In the genomic region with DNA sequence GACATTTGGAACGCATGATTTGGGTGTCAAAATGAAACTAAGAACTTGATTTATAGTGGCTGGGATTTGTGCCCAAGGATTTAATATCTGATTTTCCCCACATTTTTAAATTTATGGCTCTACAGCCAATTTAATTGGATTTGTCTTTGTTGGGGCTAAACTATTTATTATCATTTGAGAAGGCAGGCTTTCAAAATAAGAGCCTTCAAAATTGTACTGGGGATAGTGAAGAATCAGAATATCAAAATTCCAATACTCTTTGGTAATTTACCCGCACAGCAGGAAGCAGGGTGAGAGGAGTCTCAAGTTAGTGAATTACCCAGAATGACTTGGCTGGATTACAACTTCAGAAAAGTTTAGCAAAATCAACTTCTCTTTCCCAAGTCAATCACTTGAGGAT, we compare ENCODE assay signal across 17 cellular contexts.
DNase-seq lines count a peak whose midpoint lies in the region; ATAC-seq and TF ChIP-seq lines count a peak whose summit lies in the region.
"Had no signal": no experiment of that assay in that cellular context is flagged by ENCODE, and none has a peak within 500 bp of the region (broad histone marks: within the 10 kb centered on the region; RNA-seq: fewer than 3 reads in every experiment).

No MANE protein-coding gene starts in this region.

- TF ChIP-seq CTCF in body of pancreas (IDR thresholded peaks at IDR 0.05) (no peak), PC-9 (conservative IDR thresholded peaks at IDR 0.05) (no peak)

- no peaks in the 10 kb centered on the region for H3K36me3 Mint-ChIP-seq in activated CD8-positive, alpha-beta memory T cell treated with anti-CD3 and anti-CD28 coated beads, Interleukin-2, amount 10 ng/mL, durations not matched to agents 7 days and 5 days

- H3K36me3 ChIP-seq in MG63: no peaks in the 10 kb centered on the region
- no peaks in the 10 kb centered on the region for H3K36me3 ChIP-seq in body of pancreas (replicated peaks in 1 of 2; ENCODE audit: insufficient read depth in 1 of 2, low read depth in 2 of 2)
- no peaks in the 10 kb centered on the region for H3K36me3 ChIP-seq in PC-9 (ENCODE audit: low read depth)

- no peaks in the 10 kb centered on the region for H3K9me3 ChIP-seq in MG63
- no peaks in the 10 kb centered on the region for H3K9me3 ChIP-seq in body of pancreas
- no peaks in the 10 kb centered on the region for H3K9me3 ChIP-seq in PC-9 (ENCODE audit: insufficient read depth, low read depth)

- no TSS peak for BruUV-seq in PC-9 (replicated peaks; lab: Mats Ljungman, UMichigan)

- CTCF ChIA-PET in PC-9 (lab: Charles Lee): no interaction called here
- CTCF ChIA-PET in activated CD8-positive, alpha-beta memory T cell treated with anti-CD3 and anti-CD28 coated beads, Interleukin-2, amount 10 ng/mL, durations not matched to agents 7 days and 5 days (lab: Charles Lee): no interaction called here

- no peak overlapping the region for H3K4me3 Mint-ChIP-seq in activated CD8-positive, alpha-beta memory T cell treated with anti-CD3 and anti-CD28 coated beads, Interleukin-2, amount 10 ng/mL, durations not matched to agents 7 days and 5 days
- H3K4me3 Mint-ChIP-seq: B cell; CD4-positive, alpha-beta T cell; H9 had no signal

- no peak for TF ChIP-seq POLR2A in body of pancreas (IDR thresholded peaks at IDR 0.05)

- H3K9me3 Mint-ChIP-seq in activated CD8-positive, alpha-beta memory T cell treated with anti-CD3 and anti-CD28 coated beads, Interleukin-2, amount 10 ng/mL, durations not matched to agents 7 days and 5 days (ENCODE audit: low read depth): no peaks in the 10 kb centered on the region
- H3K9me3 Mint-ChIP-seq: CD4-positive, alpha-beta T cell; H9 had no signal

- peaks cover 21% of the 10 kb centered on the region for H3K4me1 ChIP-seq in body of pancreas
- no peaks in the 10 kb centered on the region for H3K4me1 ChIP-seq in PC-9 (replicated peaks; ENCODE audit: insufficient read depth)

- POLR2A ChIA-PET in PC-9 (lab: Charles Lee; ENCODE audit: unreplicated experiment): no interaction called here

- no peaks in the 10 kb centered on the region for H3F3A ChIP-seq in PC-9 (ENCODE audit: insufficient read depth, low read depth)

- H3K4me1 Mint-ChIP-seq in activated CD8-positive, alpha-beta memory T cell treated with anti-CD3 and anti-CD28 coated beads, Interleukin-2, amount 10 ng/mL, durations not matched to agents 7 days and 5 days: no peaks in the 10 kb centered on the region
- H3K4me1 Mint-ChIP-seq: B cell had no signal

- peak; percentile 28 for DNase-seq in A172 (ENCODE audit: low spot score)
- DNase-seq in MG63: peak; percentile 8
- peak; percentile 61 for DNase-seq in NCI-H82 (lab: John Stamatoyannopoulos, UW)
- no peak for DNase-seq in body of pancreas
- no peak for DNase-seq in PC-9
- DNase-seq in activated CD8-positive, alpha-beta memory T cell treated with anti-CD3 and anti-CD28 coated beads, Interleukin-2, amount 10 ng/mL, durations not matched to agents 7 days and 5 days: no peak
- DNase-seq in NCI-H1092 (lab: John Stamatoyannopoulos, UW): no peak
- DNase-seq: 8988T; C1 segment of cervical spinal cord; Calu3; CD4-positive, alpha-beta T cell; DMS 273 treated with DMSO at 0.1 percent for 48 hours; GOT3; H9 had no signal

- no peaks in the 10 kb centered on the region for H4K20me1 ChIP-seq in PC-9 (ENCODE audit: insufficient read depth)

- intact Hi-C loops in body of pancreas (cut with DNase I): no loop called here
- intact Hi-C loops in PC-9 (cut with micrococcal nuclease; ENCODE audit: unreplicated experiment): no loop called here

- no peaks in the 10 kb centered on the region for H3K9me2 ChIP-seq in PC-9 (ENCODE audit: insufficient read depth)

- no peaks in the 10 kb centered on the region for H3K27me3 ChIP-seq in MG63
- H3K27me3 ChIP-seq in body of pancreas: no peaks in the 10 kb centered on the region
- no peaks in the 10 kb centered on the region for H3K27me3 ChIP-seq in PC-9 (ENCODE audit: insufficient read depth, low read depth)

- no peak overlapping the region for H3K27ac ChIP-seq in body of pancreas
- no peak overlapping the region for H3K27ac ChIP-seq in PC-9

- ATAC-seq in body of pancreas: peak; percentile 45
- no peak for ATAC-seq in activated CD8-positive, alpha-beta memory T cell treated with anti-CD3 and anti-CD28 coated beads, Interleukin-2, amount 10 ng/mL, durations not matched to agents 7 days and 5 days
- no peak for ATAC-seq in GM21737 (IDR thresholded peaks at IDR 0.05; ENCODE audit: unreplicated experiment)
- ATAC-seq: GM12878 had no signal

- H3K27ac Mint-ChIP-seq in activated CD8-positive, alpha-beta memory T cell treated with anti-CD3 and anti-CD28 coated beads, Interleukin-2, amount 10 ng/mL, durations not matched to agents 7 days and 5 days: no peak overlapping the region
- H3K27ac Mint-ChIP-seq: B cell; CD4-positive, alpha-beta T cell; H9 had no signal

- H2AFZ ChIP-seq in PC-9: no peak overlapping the region

- no peak overlapping the region for H3K4me2 ChIP-seq in PC-9

- no peaks in the 10 kb centered on the region for H3K79me2 ChIP-seq in PC-9 (ENCODE audit: low read depth)

- no peak overlapping the region for H3K4me3 ChIP-seq in MG63
- no peak overlapping the region for H3K4me3 ChIP-seq in body of pancreas
- no peak overlapping the region for H3K4me3 ChIP-seq in PC-9
- H3K4me3 ChIP-seq: GM12878 had no signal

- 34 to 40% methylated on average over 2 of the region's 2 CpGs for WGBS in body of pancreas, 2 donors

- no peaks in the 10 kb centered on the region for H3K27me3 Mint-ChIP-seq in activated CD8-positive, alpha-beta memory T cell treated with anti-CD3 and anti-CD28 coated beads, Interleukin-2, amount 10 ng/mL, durations not matched to agents 7 days and 5 days
- H3K27me3 Mint-ChIP-seq: B cell; CD4-positive, alpha-beta T cell had no signal

Comparison
In these comparisons a context has a peak if more than half of its experiments do, and no peak if none do; other contexts are left out.
1. DNase-seq: peak in A172 (single experiment), MG63 (single experiment) and NCI-H82 (single experiment); none in body of pancreas (0 of 4), PC-9 (0 of 2), activated CD8-positive, alpha-beta memory T cell treated with anti-CD3 and anti-CD28 coated beads, Interleukin-2, amount 10 ng/mL, durations not matched to agents 7 days and 5 days (single experiment) and NCI-H1092 (single experiment).